Comparison of ENCODE assay signal across 7 cellular contexts in genomic region chr1:43705982-43706597, GRCh38. TPM values are rescaled to one million over a fixed set of nuclear protein-coding genes. Genes with fewer than 3 reads are reported as not detected.
DNase-seq lines count a peak whose midpoint lies in the region; ATAC-seq and TF ChIP-seq lines count a peak whose summit lies in the region.

No MANE protein-coding gene starts in this region.

- no peak for TF ChIP-seq POLR2A in suprapubic skin (IDR thresholded peaks at IDR 0.05)

- no peak for TF ChIP-seq CTCF in suprapubic skin (IDR thresholded peaks at IDR 0.05)

- H3K9ac ChIP-seq in HUES48 (ENCODE audit: low read depth, low read length): no peak overlapping the region

- peaks cover 18 to 30% of the 10 kb centered on the region in 2 donors for H3K36me3 Mint-ChIP-seq in activated naive CD4-positive, alpha-beta T cell treated with anti-CD3 and anti-CD28 coated beads, Interleukin-2, amount 50 U/mL, for 72 hours
- peaks cover 0 to 48% (median 5%) of the 10 kb centered on the region in 3 donors for H3K36me3 Mint-ChIP-seq in naive thymus-derived CD8-positive, alpha-beta T cell

- no peak for ATAC-seq in activated naive CD4-positive, alpha-beta T cell treated with anti-CD3 and anti-CD28 coated beads, Interleukin-2, amount 50 U/mL, for 72 hours
- ATAC-seq in naive thymus-derived CD8-positive, alpha-beta T cell: no peak

- peak overlapping the region; percentile 72 to 89 for H3K27ac Mint-ChIP-seq in activated naive CD4-positive, alpha-beta T cell treated with anti-CD3 and anti-CD28 coated beads, Interleukin-2, amount 50 U/mL, for 72 hours
- H3K27ac Mint-ChIP-seq in naive thymus-derived CD8-positive, alpha-beta T cell: peak overlapping the region in 5 of 10 donors; percentile 8 to 91 (median 31)

- H3K9me3 Mint-ChIP-seq in activated naive CD4-positive, alpha-beta T cell treated with anti-CD3 and anti-CD28 coated beads, Interleukin-2, amount 50 U/mL, for 72 hours: no peaks in the 10 kb centered on the region
- no peaks in the 10 kb centered on the region for H3K9me3 Mint-ChIP-seq in naive thymus-derived CD8-positive, alpha-beta T cell

- H3K4me3 ChIP-seq in HUES48 (ENCODE audit: low read depth, low read length) (peak overlapping the region; percentile 85), suprapubic skin (no peak overlapping the region)

- WGBS in suprapubic skin: 63% methylated on average over 5 of the region's 5 CpGs

- POLR2A ChIA-PET in naive thymus-derived CD8-positive, alpha-beta T cell (lab: Charles Lee): interaction anchor here (0.6 to 2.1 kb wide), 6 partner anchors 56 to 926 kb away, joined by 3 to 10 read pairs (median 4); partner anchors contain the start of gene KDM4A

- peak overlapping the region; percentile 41 to 92 (median 87) for H3K4me3 Mint-ChIP-seq in naive thymus-derived CD8-positive, alpha-beta T cell

- DNase-seq in DMS53 treated with DMSO at 0.1 percent for 48 hours (lab: John Stamatoyannopoulos, UW; ENCODE audit: unreplicated experiment) (peak; percentile 20), suprapubic skin (ENCODE audit: low spot score in 2 of 2) (no peak), DMS79 (lab: John Stamatoyannopoulos, UW) (no peak), islet precursor cell (no peak)
- DNase-seq in activated naive CD4-positive, alpha-beta T cell treated with anti-CD3 and anti-CD28 coated beads, Interleukin-2, amount 50 U/mL, for 72 hours (ENCODE audit: low spot score in 2 of 2): no peak
- DNase-seq in naive thymus-derived CD8-positive, alpha-beta T cell: no peak

- H3K4me1 Mint-ChIP-seq in naive thymus-derived CD8-positive, alpha-beta T cell: peaks cover 23 to 36% (median 32%) of the 10 kb centered on the region in 4 donors

- H3K9me3 ChIP-seq in HUES48 (ENCODE audit: control insufficient read depth, insufficient read depth, low read length) (no peaks in the 10 kb centered on the region), suprapubic skin (no peaks in the 10 kb centered on the region)

- TF ChIP-seq EP300 in suprapubic skin (IDR thresholded peaks at IDR 0.05): no peak

- peaks cover 9% of the 10 kb centered on the region; the same call in 1 of the 2 replicates for H3K4me1 ChIP-seq in HUES48 (ENCODE audit: control insufficient read depth, insufficient read depth, low read length)
- peaks cover 19% of the 10 kb centered on the region for H3K4me1 ChIP-seq in suprapubic skin

- no peaks in the 10 kb centered on the region for H3K27me3 ChIP-seq in HUES48 (ENCODE audit: control insufficient read depth, insufficient read depth, low read length)
- no peaks in the 10 kb centered on the region for H3K27me3 ChIP-seq in suprapubic skin

- H3K27ac ChIP-seq in HUES48 (ENCODE audit: low read depth, low read length): peak overlapping the region; percentile 84
- H3K27ac ChIP-seq in suprapubic skin: no peak overlapping the region

- H3K36me3 ChIP-seq in HUES48 (ENCODE audit: control insufficient read depth, insufficient read depth, low read length) (peaks cover 47% of the 10 kb centered on the region), suprapubic skin (peaks cover 35% of the 10 kb centered on the region)

- no peaks in the 10 kb centered on the region for H3K27me3 Mint-ChIP-seq in naive thymus-derived CD8-positive, alpha-beta T cell

RNA-seq across cellular contexts. Expression of gene ST3GAL3, which starts 1.2 kb away (rescaled TPM):
- total RNA-seq in activated naive CD4-positive, alpha-beta T cell treated with anti-CD3 and anti-CD28 coated beads, Interleukin-2, amount 50 U/mL, for 72 hours: 10 to 100 TPM; 21.8 to 22.3 TPM
- 10 to 100 TPM; 21.9 to 23.0 TPM for total RNA-seq in naive thymus-derived CD8-positive, alpha-beta T cell
- 10 to 100 TPM in 1 of 3 donors, 1 to 10 TPM in 2; 7.5 to 10.9 (median 9.9) TPM for polyA plus RNA-seq in naive thymus-derived CD8-positive, alpha-beta T cell
- 10 to 100 TPM in 2 of 4 donors, 1 to 10 TPM in 2; 6.3 to 21.0 (median 9.9) TPM for total RNA-seq in suprapubic skin

RNA-seq across cellular contexts. Expression of gene KDM4A, which starts 56.1 kb away (rescaled TPM):
- 10 to 100 TPM; 28.9 to 50.1 TPM for total RNA-seq in activated naive CD4-positive, alpha-beta T cell treated with anti-CD3 and anti-CD28 coated beads, Interleukin-2, amount 50 U/mL, for 72 hours
- total RNA-seq in naive thymus-derived CD8-positive, alpha-beta T cell: 10 to 100 TPM; 33.8 to 36.8 TPM
- 1 to 10 TPM; 4.2 to 8.2 (median 6.6) TPM for polyA plus RNA-seq in naive thymus-derived CD8-positive, alpha-beta T cell
- total RNA-seq in suprapubic skin: 10 to 100 TPM; 32.4 to 61.0 (median 45.1) TPM
